ENCODE assay signal across 1 cellular context in the genomic region with DNA sequence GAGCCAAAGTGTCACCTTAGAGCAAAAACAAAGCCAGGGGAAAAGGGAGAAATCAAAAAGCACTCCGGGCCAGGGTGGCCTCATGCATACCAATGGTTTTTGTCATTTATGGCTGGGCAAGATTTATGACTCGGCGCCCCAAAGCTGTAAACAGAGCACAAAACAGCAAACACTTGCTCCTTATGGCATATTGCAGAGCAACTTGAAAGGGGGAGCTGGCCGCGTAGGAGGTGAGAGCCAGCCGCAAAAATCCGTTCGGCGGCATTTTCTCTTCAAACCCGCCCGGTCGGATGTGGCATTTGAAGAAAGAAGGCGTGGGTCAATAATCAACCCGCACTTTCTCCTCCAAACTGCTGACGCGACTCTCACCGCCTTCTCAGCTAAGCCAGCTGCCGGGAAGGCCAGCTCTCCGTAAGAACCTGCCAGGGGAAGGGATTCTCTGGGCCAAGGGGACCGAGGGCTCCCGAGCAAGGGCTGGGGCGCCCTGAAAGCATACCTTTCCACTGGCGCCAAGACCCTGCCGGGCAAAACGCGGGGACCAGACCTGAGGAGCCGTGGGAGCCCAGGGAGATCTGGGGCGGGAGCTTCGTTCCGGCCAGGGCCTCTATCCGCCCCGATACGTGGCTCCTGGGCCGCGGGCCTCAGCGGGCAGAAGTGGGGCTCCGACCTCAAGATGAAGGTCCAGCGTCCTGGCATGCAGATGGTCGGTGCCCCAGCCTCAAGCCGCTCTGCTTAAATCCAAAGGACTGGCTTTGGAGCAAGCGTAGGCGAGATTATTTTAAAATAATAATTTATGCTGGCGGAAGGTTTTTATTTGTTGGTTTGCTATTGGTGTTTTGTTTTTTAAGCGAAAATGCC.
TF ChIP-seq lines count a peak whose summit lies in the region.

No MANE protein-coding gene starts in this region.

TF ChIP-seq in HEK293, 187 proteins besides CTCF, POLR2A, EP300 and RAD21 (continued from another document and continues in another):
- TF ChIP-seq ZNF518A (tag by site-specific recombination; conservative IDR thresholded peaks at IDR 0.05; ENCODE audit: low read depth) (no peak), GFI1B (tag by site-specific recombination; IDR thresholded peaks at IDR 0.05) (peak; percentile 79), ZNF112 (tag by site-specific recombination; IDR thresholded peaks at IDR 0.05) (no peak), ZBTB20 (tag by site-specific recombination; IDR thresholded peaks at IDR 0.05) (peak; percentile 19; the same call in 1 of the 2 replicates), ZNF571 (tag by site-specific recombination; IDR thresholded peaks at IDR 0.05) (no peak), ZFP3 (tag by site-specific recombination; IDR thresholded peaks at IDR 0.05; ENCODE audit: low read depth) (no peak), SALL2 (tag by site-specific recombination; IDR thresholded peaks at IDR 0.05; ENCODE audit: borderline replicate concordance) (no peak), ZSCAN16 (tag by site-specific recombination; IDR thresholded peaks at IDR 0.05) (peak; percentile 95), ZIC2 (tag by site-specific recombination; IDR thresholded peaks at IDR 0.05) (peak; percentile 33; the same call in 1 of the 2 replicates), ZNF398 (tag by site-specific recombination; IDR thresholded peaks at IDR 0.05) (peak; percentile 58), ZNF624 (tag by site-specific recombination; IDR thresholded peaks at IDR 0.05) (no peak), KLF16 (tag by site-specific recombination; IDR thresholded peaks at IDR 0.05) (no peak), ZNF501 (tag by site-specific recombination; IDR thresholded peaks at IDR 0.05) (0 out of 2 replicates have a peak, but pooled peaks have one; percentile 33), ZXDB (tag by site-specific recombination; IDR thresholded peaks at IDR 0.05) (peak; percentile 83), ZSCAN4 (tag by site-specific recombination; IDR thresholded peaks at IDR 0.05) (peak; percentile 39; the same call in 1 of the 2 replicates), ZNF704 (tag by site-specific recombination; IDR thresholded peaks at IDR 0.05) (no peak), ZNF37A (tag by site-specific recombination; IDR thresholded peaks at IDR 0.05) (no peak), ATF2 (tag by site-specific recombination; IDR thresholded peaks at IDR 0.05; ENCODE audit: low read depth) (no peak), ZNF623 (tag by site-specific recombination; IDR thresholded peaks at IDR 0.05) (no peak), ZNF214 (tag by site-specific recombination; IDR thresholded peaks at IDR 0.05; ENCODE audit: borderline replicate concordance) (no peak), ZNF175 (tag by site-specific recombination; IDR thresholded peaks at IDR 0.05) (no peak), ZNF416 (tag by site-specific recombination; IDR thresholded peaks at IDR 0.05) (no peak), ZNF792 (tag by site-specific recombination; IDR thresholded peaks at IDR 0.05) (no peak), ZNF391 (tag by site-specific recombination; IDR thresholded peaks at IDR 0.05; ENCODE audit: borderline replicate concordance, low read depth) (no peak), ZNF658 (tag by site-specific recombination; IDR thresholded peaks at IDR 0.05) (no peak), ZNF677 (tag by site-specific recombination; IDR thresholded peaks at IDR 0.05) (no peak), HOXD13 (CRISPR knock-in tag; IDR thresholded peaks at IDR 0.05; ENCODE audit: borderline replicate concordance) (peak; percentile 96), ZNF610 (tag by site-specific recombination; IDR thresholded peaks at IDR 0.05; ENCODE audit: borderline replicate concordance) (no peak), ZNF645 (tag by site-specific recombination; IDR thresholded peaks at IDR 0.05) (no peak), TRIM28 (IDR thresholded peaks at IDR 0.05; ENCODE audit: borderline replicate concordance, low read length) (no peak), ZBTB21 (tag by site-specific recombination; IDR thresholded peaks at IDR 0.05) (peak; percentile 55; the same call in 1 of the 2 replicates), TCF7L2 (IDR thresholded peaks at IDR 0.05; ENCODE audit: borderline replicate concordance, low read depth, low read length) (peak; percentile 93)
- TF ChIP-seq, protein P1, sequence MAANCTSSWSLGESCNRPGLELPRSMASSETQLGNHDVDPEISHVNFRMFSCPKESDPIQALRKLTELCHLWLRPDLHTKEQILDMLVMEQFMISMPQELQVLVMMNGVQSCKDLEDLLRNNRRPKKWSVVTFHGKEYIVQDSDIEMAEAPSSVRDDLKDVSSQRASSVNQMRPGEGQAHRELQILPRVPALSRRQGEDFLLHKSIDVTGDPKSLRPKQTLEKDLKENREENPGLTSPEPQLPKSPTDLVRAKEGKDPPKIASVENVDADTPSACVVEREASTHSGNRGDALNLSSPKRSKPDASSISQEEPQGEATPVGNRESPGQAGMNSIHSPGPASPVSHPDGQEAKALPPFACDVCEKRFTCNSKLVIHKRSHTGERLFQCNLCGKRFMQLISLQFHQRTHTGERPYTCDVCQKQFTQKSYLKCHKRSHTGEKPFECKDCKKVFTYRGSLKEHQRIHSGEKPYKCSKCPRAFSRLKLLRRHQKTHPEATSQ (tag by site-specific recombination; IDR thresholded peaks at IDR 0.05): no peak
- TF ChIP-seq, protein P2, sequence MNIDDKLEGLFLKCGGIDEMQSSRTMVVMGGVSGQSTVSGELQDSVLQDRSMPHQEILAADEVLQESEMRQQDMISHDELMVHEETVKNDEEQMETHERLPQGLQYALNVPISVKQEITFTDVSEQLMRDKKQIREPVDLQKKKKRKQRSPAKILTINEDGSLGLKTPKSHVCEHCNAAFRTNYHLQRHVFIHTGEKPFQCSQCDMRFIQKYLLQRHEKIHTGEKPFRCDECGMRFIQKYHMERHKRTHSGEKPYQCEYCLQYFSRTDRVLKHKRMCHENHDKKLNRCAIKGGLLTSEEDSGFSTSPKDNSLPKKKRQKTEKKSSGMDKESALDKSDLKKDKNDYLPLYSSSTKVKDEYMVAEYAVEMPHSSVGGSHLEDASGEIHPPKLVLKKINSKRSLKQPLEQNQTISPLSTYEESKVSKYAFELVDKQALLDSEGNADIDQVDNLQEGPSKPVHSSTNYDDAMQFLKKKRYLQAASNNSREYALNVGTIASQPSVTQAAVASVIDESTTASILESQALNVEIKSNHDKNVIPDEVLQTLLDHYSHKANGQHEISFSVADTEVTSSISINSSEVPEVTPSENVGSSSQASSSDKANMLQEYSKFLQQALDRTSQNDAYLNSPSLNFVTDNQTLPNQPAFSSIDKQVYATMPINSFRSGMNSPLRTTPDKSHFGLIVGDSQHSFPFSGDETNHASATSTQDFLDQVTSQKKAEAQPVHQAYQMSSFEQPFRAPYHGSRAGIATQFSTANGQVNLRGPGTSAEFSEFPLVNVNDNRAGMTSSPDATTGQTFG (tag by site-specific recombination; IDR thresholded peaks at IDR 0.05; ENCODE audit: borderline replicate concordance): no peak
- TF ChIP-seq, protein P3, sequence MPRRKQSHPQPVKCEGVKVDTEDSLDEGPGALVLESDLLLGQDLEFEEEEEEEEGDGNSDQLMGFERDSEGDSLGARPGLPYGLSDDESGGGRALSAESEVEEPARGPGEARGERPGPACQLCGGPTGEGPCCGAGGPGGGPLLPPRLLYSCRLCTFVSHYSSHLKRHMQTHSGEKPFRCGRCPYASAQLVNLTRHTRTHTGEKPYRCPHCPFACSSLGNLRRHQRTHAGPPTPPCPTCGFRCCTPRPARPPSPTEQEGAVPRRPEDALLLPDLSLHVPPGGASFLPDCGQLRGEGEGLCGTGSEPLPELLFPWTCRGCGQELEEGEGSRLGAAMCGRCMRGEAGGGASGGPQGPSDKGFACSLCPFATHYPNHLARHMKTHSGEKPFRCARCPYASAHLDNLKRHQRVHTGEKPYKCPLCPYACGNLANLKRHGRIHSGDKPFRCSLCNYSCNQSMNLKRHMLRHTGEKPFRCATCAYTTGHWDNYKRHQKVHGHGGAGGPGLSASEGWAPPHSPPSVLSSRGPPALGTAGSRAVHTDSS (tag by site-specific recombination; IDR thresholded peaks at IDR 0.05): no peak
- TF ChIP-seq, protein P4, sequence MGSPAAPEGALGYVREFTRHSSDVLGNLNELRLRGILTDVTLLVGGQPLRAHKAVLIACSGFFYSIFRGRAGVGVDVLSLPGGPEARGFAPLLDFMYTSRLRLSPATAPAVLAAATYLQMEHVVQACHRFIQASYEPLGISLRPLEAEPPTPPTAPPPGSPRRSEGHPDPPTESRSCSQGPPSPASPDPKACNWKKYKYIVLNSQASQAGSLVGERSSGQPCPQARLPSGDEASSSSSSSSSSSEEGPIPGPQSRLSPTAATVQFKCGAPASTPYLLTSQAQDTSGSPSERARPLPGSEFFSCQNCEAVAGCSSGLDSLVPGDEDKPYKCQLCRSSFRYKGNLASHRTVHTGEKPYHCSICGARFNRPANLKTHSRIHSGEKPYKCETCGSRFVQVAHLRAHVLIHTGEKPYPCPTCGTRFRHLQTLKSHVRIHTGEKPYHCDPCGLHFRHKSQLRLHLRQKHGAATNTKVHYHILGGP (tag by site-specific recombination; IDR thresholded peaks at IDR 0.05): no peak
